Comparison of ENCODE assay signal across 8 cellular contexts in the genomic region with DNA sequence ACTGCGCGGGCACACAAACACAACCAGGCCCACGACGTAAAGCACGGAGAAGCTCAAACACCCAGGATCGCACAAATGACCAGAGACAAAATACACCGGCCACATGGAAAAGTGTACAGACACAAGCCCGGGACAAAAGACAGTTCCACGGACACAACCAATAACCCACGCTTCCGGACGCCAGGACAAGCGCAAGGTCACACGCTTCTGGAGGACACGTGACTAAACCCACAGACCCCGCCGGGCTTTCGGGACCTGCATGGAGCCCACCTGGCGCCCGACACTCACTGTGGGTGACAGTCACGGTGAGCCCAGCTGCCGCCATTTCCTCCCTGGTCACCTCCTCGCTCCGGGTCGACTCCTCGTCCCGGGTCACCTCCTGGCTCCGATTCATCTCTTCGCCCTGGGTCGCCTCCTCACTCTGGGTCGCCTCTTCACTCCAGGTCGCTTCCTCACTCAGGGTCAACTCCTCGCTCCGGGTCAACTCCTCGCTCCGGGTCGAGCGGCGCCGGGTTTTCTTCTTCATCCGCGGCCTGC. TPM values are rescaled to one million over a fixed set of nuclear protein-coding genes. Genes with fewer than 3 reads are reported as not detected.
A peak's percentile ranks its signal among the peaks of the same experiment; 100 is the strongest.
DNase-seq lines count a peak whose midpoint lies in the region; ATAC-seq and TF ChIP-seq lines count a peak whose summit lies in the region.

No MANE protein-coding gene starts in this region.

- no peaks in the 10 kb centered on the region for H3K27me3 ChIP-seq in BE2C

- H3K4me3 ChIP-seq in BE2C (ENCODE audit: low read depth, low read length) (peak overlapping the region; percentile 92), SK-N-MC (peak overlapping the region; percentile 94), astrocyte of the spinal cord (ENCODE audit: low read depth, low read length) (peak overlapping the region; percentile 90), iPS-11a (ENCODE audit: low read depth, low read length) (peak overlapping the region; percentile 99), skeletal muscle cell (ENCODE audit: low read depth, low read length) (peak overlapping the region; percentile 81)

- ATAC-seq in GM18909 (IDR thresholded peaks at IDR 0.05; ENCODE audit: poor library complexity, unreplicated experiment) = peak; percentile 31
- peak; percentile 31 for ATAC-seq in HG03135 (IDR thresholded peaks at IDR 0.05; ENCODE audit: unreplicated experiment)

- DNase-seq in BE2C = peak; percentile 44
- DNase-seq in SK-N-MC (ENCODE audit: low read depth, low spot score) = no peak
- peak; percentile 8 for DNase-seq in astrocyte of the spinal cord (ENCODE audit: low read depth, low spot score)
- DNase-seq in skeletal muscle cell (ENCODE audit: low read depth) = no peak
- no peak for DNase-seq in OCI-M2 (lab: John Stamatoyannopoulos, UW; ENCODE audit: unreplicated experiment)

- TF ChIP-seq CTCF in BE2C (IDR thresholded peaks at IDR 0.05; ENCODE audit: low read depth, low read length) = no peak
- no peak for TF ChIP-seq CTCF in astrocyte of the spinal cord (IDR thresholded peaks at IDR 0.05; ENCODE audit: low read depth, low read length)

- H3K36me3 ChIP-seq in BE2C (peaks cover 39% of the 10 kb centered on the region), SK-N-MC (ENCODE audit: insufficient read depth, low read length) (peaks cover 62% of the 10 kb centered on the region)

- peak overlapping the region; percentile 86 for H3K9ac ChIP-seq in SK-N-MC (ENCODE audit: insufficient read length)

- no peak overlapping the region for H3K27ac ChIP-seq in SK-N-MC

- H3K4me1 ChIP-seq in BE2C = no peaks in the 10 kb centered on the region; the same call in 1 of the 2 replicates

- in situ Hi-C loops in astrocyte of the spinal cord (cut with HindIII; ENCODE audit: low sequenced_read_pairs) = no loop called here

- H3K9me3 ChIP-seq in BE2C (no peaks in the 10 kb centered on the region), SK-N-MC (ENCODE audit: low read depth, low read length) (no peaks in the 10 kb centered on the region)

RNA-seq across cellular contexts. Expression of gene BAG1, which starts 0.5 kb away (rescaled TPM):
- 92.6 TPM for polyA plus RNA-seq in BE2C (2012; ENCODE audit: insufficient read depth, insufficient read length, low read depth)

RNA-seq across cellular contexts. Expression of gene CHMP5, which starts 0.8 kb away (rescaled TPM):
- 57.8 TPM for polyA plus RNA-seq in BE2C (2012; ENCODE audit: insufficient read depth, insufficient read length, low read depth)

RNA-seq across cellular contexts. Expression of gene SPINK4, which starts 24.0 kb away (rescaled TPM):
- polyA plus RNA-seq in BE2C (2012; ENCODE audit: insufficient read depth, insufficient read length, low read depth) = not detected

RNA-seq across cellular contexts. Expression of gene NFX1, which starts 26.3 kb away (rescaled TPM):
- polyA plus RNA-seq in BE2C (2012; ENCODE audit: insufficient read depth, insufficient read length, low read depth) = 30.2 TPM

Comparison
In these comparisons a context has a peak if more than half of its experiments do, and no peak if none do; other contexts are left out.
1. DNase-seq: peak in BE2C (single experiment) and astrocyte of the spinal cord (single experiment); none in SK-N-MC (single experiment), skeletal muscle cell (single experiment) and OCI-M2 (single experiment).
2. Peak in every context shown above with its lines, with median percentiles within 50 percentile points of each other: H3K4me3 ChIP-seq.